5 cellular contexts compared by ENCODE assay signal in the genomic region with DNA sequence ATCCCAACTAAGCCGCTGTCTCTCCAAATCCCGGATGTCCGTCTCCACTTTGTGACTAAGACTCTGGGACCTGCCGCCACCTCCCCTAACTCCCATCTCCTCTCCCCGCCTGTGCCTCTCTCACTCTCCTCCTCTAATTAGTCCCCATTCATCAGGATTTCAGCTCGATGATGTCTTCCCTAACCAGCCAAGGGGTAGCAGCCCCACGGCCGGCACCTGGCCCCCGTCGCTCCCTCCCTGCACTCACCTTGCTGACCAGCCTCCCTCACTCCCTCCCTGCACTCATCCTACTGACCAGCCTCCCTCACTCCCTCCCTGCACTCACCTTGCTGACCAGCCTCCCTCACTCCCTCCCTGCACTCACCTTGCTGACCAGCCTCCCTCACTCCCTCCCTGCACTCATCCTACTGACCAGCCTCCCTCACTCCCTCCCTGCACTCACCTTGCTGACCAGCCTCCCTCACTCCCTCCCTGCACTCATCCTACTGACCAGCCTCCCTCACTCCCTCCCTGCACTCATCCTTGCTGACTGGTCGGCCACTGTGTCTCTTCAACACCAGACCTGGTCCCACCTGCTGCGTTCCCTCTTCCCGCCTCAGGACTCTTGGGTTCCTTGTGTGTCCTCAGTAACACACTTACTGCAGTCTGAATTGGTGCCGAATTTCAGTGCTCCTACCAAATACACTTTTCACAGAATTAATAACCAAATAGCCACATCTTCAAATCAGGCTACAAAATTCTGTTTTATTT.
A peak's percentile ranks its signal among the peaks of the same experiment; 100 is the strongest.
DNase-seq lines count a peak whose midpoint lies in the region; ATAC-seq and TF ChIP-seq lines count a peak whose summit lies in the region.
"Not testable (repeated sequence)": the region's sequence is repeated elsewhere in the genome, so short reads cannot be mapped to it uniquely, and the experiment has no call there.

No MANE protein-coding gene starts in this region.

- H3K27ac ChIP-seq in osteoblast (ENCODE audit: low read depth, low read length); spleen; aorta (ENCODE audit: low read depth in 1 of 2, low read length in 2 of 2): not testable (repeated sequence)

- peak; percentile 22 for DNase-seq in activated effector memory CD4-positive, alpha-beta T cell treated with anti-CD3 and anti-CD28 coated beads, Interleukin-2, amount 50 U/mL, for 16 hours
- DNase-seq in endothelial cell (ENCODE audit: low spot score) = not testable (repeated sequence)
- peak; percentile 59 for DNase-seq in osteoblast (ENCODE audit: insufficient read length, low spot score, missing footprints)
- DNase-seq in spleen = peak; percentile 51
- peak; percentile 8 to 19 for DNase-seq in aorta

- H3K4me1 Mint-ChIP-seq in endothelial cell (ENCODE audit: unreplicated experiment) = not testable (repeated sequence)

- H3K27me3 ChIP-seq in osteoblast (ENCODE audit: insufficient read depth, low read length); spleen (replicated peaks in 1 of 7); aorta (ENCODE audit: control insufficient read depth in 1 of 2, insufficient read depth in 2 of 2, low read length in 1 of 2): not testable (repeated sequence)

- not testable (repeated sequence) for H3K4me3 ChIP-seq in osteoblast (ENCODE audit: insufficient read depth, low read length); spleen; aorta (ENCODE audit: low read length in 2 of 2)

- not testable (repeated sequence) for H2AFZ ChIP-seq in osteoblast (ENCODE audit: low read length)

- H3K27me3 Mint-ChIP-seq in endothelial cell (ENCODE audit: unreplicated experiment) = peaks cover 12% of the 10 kb centered on the region

- not testable (repeated sequence) for TF ChIP-seq CTCF in endothelial cell (IDR thresholded peaks at IDR 0.05; ENCODE audit: unreplicated experiment); osteoblast (IDR thresholded peaks at IDR 0.05; ENCODE audit: extremely low read depth, low read depth, low read length); spleen (IDR thresholded peaks at IDR 0.05 in 8 of 11, conservative IDR thresholded peaks at IDR 0.05 in 3 of 11)

- not testable (repeated sequence) for H3K79me2 ChIP-seq in osteoblast (ENCODE audit: insufficient read depth, low read length)

- H3K4me1 ChIP-seq in osteoblast (ENCODE audit: insufficient read depth, low read length); spleen; aorta (ENCODE audit: control insufficient read depth in 1 of 2, insufficient read depth in 2 of 2, low read length in 2 of 2): not testable (repeated sequence)

- H3K27ac Mint-ChIP-seq in endothelial cell (ENCODE audit: unreplicated experiment) = peak overlapping the region; percentile 52

- ATAC-seq in aorta (ENCODE audit: low FRiP score) = not testable (repeated sequence)

- not testable (repeated sequence) for H3K4me2 ChIP-seq in osteoblast (ENCODE audit: insufficient read depth, low read length)

- H3K36me3 Mint-ChIP-seq in endothelial cell (ENCODE audit: low read depth, unreplicated experiment) = peaks cover 28% of the 10 kb centered on the region

- H3K4me3 Mint-ChIP-seq in endothelial cell (ENCODE audit: unreplicated experiment) = not testable (repeated sequence)

- not testable (repeated sequence) for H4K20me1 ChIP-seq in osteoblast (ENCODE audit: insufficient read depth, low read length)

- peaks cover 58% of the 10 kb centered on the region for H3K9me3 Mint-ChIP-seq in endothelial cell (ENCODE audit: unreplicated experiment)

- H3K9me3 ChIP-seq in osteoblast (ENCODE audit: low read depth, low read length); aorta (ENCODE audit: control insufficient read depth, low read length): not testable (repeated sequence)
- peaks cover 0 to 18% (median 0%) of the 10 kb centered on the region in 8 donors for H3K9me3 ChIP-seq in spleen

- TF ChIP-seq POLR2A in spleen (IDR thresholded peaks at IDR 0.05) = not testable (repeated sequence)

- intact Hi-C loops in spleen (cut with DNase I; ENCODE audit: low total_unique reads); aorta (cut with DNase I): not testable (repeated sequence)

- 81 to 84% (median 83%) methylated on average over 14 of the region's 14 CpGs for WGBS in spleen, 5 donors
- WGBS in aorta, 2 donors = 91% methylated on average over 13 to 14 of the region's 14 CpGs

- not testable (repeated sequence) for H3K36me3 ChIP-seq in osteoblast (ENCODE audit: insufficient read depth, low read length); spleen; aorta (ENCODE audit: control insufficient read depth in 1 of 2, insufficient read depth in 2 of 2, low read length in 1 of 2)
